In genomic region chr2:16406929-16407328, GRCh38 we compare ENCODE assay signal across 1 cellular context.
TF ChIP-seq lines count a peak whose summit lies in the region.

No MANE protein-coding gene starts in this region.

TF ChIP-seq in WTC11, 78 proteins besides CTCF, POLR2A, EP300 and RAD21 (continued from another document):
- TF ChIP-seq FOXP4 (CRISPR knock-in tag; IDR thresholded peaks at IDR 0.05) (no peak), ZNF532 (CRISPR knock-in tag; IDR thresholded peaks at IDR 0.05; ENCODE audit: borderline replicate concordance) (no peak), SOX15 (CRISPR knock-in tag; IDR thresholded peaks at IDR 0.05) (no peak), JUN (CRISPR knock-in tag; IDR thresholded peaks at IDR 0.05) (no peak)
